15 cellular contexts compared by ENCODE assay signal in the genomic region with DNA sequence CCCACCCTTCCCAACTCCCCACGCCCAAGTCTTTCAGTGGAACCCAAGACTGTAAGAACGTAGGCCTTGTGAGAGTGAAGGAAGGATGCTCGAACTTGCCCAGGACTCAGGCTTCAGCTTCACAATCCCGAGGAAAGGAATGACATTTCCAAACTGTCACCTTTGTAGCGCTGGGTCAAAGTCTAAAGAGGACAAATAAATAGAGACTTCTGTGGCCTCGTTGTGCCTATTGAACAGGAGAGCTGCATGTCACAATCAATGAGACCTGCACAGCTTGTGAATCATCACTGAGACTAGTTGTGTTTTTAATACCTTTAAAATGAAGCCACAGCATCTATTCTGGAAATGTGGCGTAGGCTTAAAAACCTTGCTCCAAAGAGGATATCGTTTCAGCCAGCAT.
"Had no signal": no experiment of that assay in that cellular context is flagged by ENCODE, and none has a peak within 500 bp of the region (broad histone marks: within the 10 kb centered on the region; RNA-seq: fewer than 3 reads in every experiment).

No MANE protein-coding gene starts in this region.

- H3K27me3 Mint-ChIP-seq: dendritic cell treated with granulocyte-macrophage colony-stimulating factor and Interleukin-4, amounts not matched to agents 40 ng/mL and 50 ng/mL, for 4 days; effector memory CD8-positive, alpha-beta T cell; stimulated activated naive CD8-positive, alpha-beta T cell treated with anti-CD3 and anti-CD28 coated beads, Interleukin-15, amount 100 ng/mL, for 72 hours had no signal

- H3K36me3 Mint-ChIP-seq: stimulated activated memory B cell treated with anti-CD40 and anti-IgM and Interleukin-4, amounts not matched to agents 10 μg/mL and 1 μg/mL and 100 μg/mL, for 72 hours had no signal

- H3K4me1 Mint-ChIP-seq: stimulated activated memory B cell treated with anti-CD40 and anti-IgM and Interleukin-4, amounts not matched to agents 10 μg/mL and 1 μg/mL and 100 μg/mL, for 72 hours; stimulated activated naive CD8-positive, alpha-beta T cell treated with anti-CD3 and anti-CD28 coated beads, Interleukin-15, amount 100 ng/mL, for 72 hours had no signal

- H3K27me3 ChIP-seq: ovary, transverse colon had no signal

- FAIRE-seq: kidney had no signal

- H3K36me3 ChIP-seq: ovary, thoracic aorta, transverse colon had no signal

- H3K9me3 Mint-ChIP-seq: dendritic cell treated with granulocyte-macrophage colony-stimulating factor and Interleukin-4, amounts not matched to agents 40 ng/mL and 50 ng/mL, for 4 days; effector memory CD8-positive, alpha-beta T cell; naive thymus-derived CD8-positive, alpha-beta T cell; stimulated activated memory B cell treated with anti-CD40 and anti-IgM and Interleukin-4, amounts not matched to agents 10 μg/mL and 1 μg/mL and 100 μg/mL, for 72 hours; stimulated activated naive CD8-positive, alpha-beta T cell treated with anti-CD3 and anti-CD28 coated beads, Interleukin-15, amount 100 ng/mL, for 72 hours had no signal

- H3K4me3 Mint-ChIP-seq: dendritic cell treated with granulocyte-macrophage colony-stimulating factor and Interleukin-4, amounts not matched to agents 40 ng/mL and 50 ng/mL, for 4 days; effector memory CD8-positive, alpha-beta T cell; naive thymus-derived CD8-positive, alpha-beta T cell; stimulated activated memory B cell treated with anti-CD40 and anti-IgM and Interleukin-4, amounts not matched to agents 10 μg/mL and 1 μg/mL and 100 μg/mL, for 72 hours; stimulated activated naive CD8-positive, alpha-beta T cell treated with anti-CD3 and anti-CD28 coated beads, Interleukin-15, amount 100 ng/mL, for 72 hours had no signal

- H3K4me1 ChIP-seq: foreskin keratinocyte had no signal

- H3K9me3 ChIP-seq: ovary, thoracic aorta, transverse colon had no signal

- H3K4me3 ChIP-seq: ovary, thoracic aorta, transverse colon had no signal

- H3K27ac Mint-ChIP-seq: dendritic cell treated with granulocyte-macrophage colony-stimulating factor and Interleukin-4, amounts not matched to agents 40 ng/mL and 50 ng/mL, for 4 days; effector memory CD8-positive, alpha-beta T cell; naive thymus-derived CD8-positive, alpha-beta T cell; stimulated activated memory B cell treated with anti-CD40 and anti-IgM and Interleukin-4, amounts not matched to agents 10 μg/mL and 1 μg/mL and 100 μg/mL, for 72 hours had no signal

- DNase-seq: effector memory CD8-positive, alpha-beta T cell; foreskin keratinocyte; kidney; left cardiac atrium; left ventricle myocardium superior; mesendoderm; naive thymus-derived CD8-positive, alpha-beta T cell; ovary; right cardiac atrium; stimulated activated CD4-positive, alpha-beta T cell treated with anti-CD3 and anti-CD28 coated beads, Interleukin-4, amount 100 ng/mL, for 1 hour; stimulated activated naive CD8-positive, alpha-beta T cell treated with anti-CD3 and anti-CD28 coated beads, Interleukin-15, amount 100 ng/mL, for 72 hours; transverse colon had no signal

- ATAC-seq: effector memory CD8-positive, alpha-beta T cell; foreskin keratinocyte; left cardiac atrium; left ventricle myocardium superior; naive thymus-derived CD8-positive, alpha-beta T cell; right cardiac atrium; stimulated activated memory B cell treated with anti-CD40 and anti-IgM and Interleukin-4, amounts not matched to agents 10 μg/mL and 1 μg/mL and 100 μg/mL, for 72 hours; stimulated activated naive CD8-positive, alpha-beta T cell treated with anti-CD3 and anti-CD28 coated beads, Interleukin-15, amount 100 ng/mL, for 72 hours had no signal

- H3K27ac ChIP-seq: foreskin keratinocyte, ovary, thoracic aorta, transverse colon had no signal
